In the genomic region with DNA sequence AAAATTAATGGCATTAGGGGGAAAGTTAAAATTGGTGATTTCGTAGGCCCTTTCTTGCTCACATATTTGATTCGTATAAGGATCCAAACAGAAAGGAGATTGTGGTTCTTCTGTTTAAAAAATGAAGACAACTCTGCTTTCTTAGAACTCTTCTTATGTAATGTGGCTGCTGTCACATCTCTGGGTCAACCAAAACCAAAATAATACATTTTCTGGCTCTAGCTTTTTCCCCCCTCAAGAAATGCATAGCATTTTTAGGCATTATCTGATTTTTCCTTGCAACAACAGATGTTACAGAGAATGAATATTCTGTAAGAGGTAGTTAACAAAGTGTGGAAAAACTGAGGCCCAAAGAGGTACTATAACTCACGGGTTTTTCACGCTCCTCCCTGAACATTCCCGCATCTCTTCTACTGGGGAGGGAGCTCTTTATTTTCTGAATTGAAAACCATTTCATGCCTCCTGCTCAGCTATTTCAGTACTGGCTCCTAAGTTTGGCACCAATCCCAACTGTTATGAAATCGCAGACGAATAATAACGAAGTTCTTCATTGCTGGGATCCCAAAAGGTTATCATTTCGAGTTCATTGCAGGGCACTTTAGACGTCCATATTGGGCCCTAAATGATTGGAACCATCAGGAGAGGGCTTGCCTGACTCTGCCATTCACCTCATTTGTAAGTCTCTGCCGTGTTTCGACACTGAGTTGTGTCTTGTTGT, we compare ENCODE assay signal across 1 cellular context.
TF ChIP-seq lines count a peak whose summit lies in the region.

No MANE protein-coding gene starts in this region.

TF ChIP-seq in GM23338, 12 proteins besides CTCF, POLR2A, EP300 and RAD21:
- TF ChIP-seq, protein P1, sequence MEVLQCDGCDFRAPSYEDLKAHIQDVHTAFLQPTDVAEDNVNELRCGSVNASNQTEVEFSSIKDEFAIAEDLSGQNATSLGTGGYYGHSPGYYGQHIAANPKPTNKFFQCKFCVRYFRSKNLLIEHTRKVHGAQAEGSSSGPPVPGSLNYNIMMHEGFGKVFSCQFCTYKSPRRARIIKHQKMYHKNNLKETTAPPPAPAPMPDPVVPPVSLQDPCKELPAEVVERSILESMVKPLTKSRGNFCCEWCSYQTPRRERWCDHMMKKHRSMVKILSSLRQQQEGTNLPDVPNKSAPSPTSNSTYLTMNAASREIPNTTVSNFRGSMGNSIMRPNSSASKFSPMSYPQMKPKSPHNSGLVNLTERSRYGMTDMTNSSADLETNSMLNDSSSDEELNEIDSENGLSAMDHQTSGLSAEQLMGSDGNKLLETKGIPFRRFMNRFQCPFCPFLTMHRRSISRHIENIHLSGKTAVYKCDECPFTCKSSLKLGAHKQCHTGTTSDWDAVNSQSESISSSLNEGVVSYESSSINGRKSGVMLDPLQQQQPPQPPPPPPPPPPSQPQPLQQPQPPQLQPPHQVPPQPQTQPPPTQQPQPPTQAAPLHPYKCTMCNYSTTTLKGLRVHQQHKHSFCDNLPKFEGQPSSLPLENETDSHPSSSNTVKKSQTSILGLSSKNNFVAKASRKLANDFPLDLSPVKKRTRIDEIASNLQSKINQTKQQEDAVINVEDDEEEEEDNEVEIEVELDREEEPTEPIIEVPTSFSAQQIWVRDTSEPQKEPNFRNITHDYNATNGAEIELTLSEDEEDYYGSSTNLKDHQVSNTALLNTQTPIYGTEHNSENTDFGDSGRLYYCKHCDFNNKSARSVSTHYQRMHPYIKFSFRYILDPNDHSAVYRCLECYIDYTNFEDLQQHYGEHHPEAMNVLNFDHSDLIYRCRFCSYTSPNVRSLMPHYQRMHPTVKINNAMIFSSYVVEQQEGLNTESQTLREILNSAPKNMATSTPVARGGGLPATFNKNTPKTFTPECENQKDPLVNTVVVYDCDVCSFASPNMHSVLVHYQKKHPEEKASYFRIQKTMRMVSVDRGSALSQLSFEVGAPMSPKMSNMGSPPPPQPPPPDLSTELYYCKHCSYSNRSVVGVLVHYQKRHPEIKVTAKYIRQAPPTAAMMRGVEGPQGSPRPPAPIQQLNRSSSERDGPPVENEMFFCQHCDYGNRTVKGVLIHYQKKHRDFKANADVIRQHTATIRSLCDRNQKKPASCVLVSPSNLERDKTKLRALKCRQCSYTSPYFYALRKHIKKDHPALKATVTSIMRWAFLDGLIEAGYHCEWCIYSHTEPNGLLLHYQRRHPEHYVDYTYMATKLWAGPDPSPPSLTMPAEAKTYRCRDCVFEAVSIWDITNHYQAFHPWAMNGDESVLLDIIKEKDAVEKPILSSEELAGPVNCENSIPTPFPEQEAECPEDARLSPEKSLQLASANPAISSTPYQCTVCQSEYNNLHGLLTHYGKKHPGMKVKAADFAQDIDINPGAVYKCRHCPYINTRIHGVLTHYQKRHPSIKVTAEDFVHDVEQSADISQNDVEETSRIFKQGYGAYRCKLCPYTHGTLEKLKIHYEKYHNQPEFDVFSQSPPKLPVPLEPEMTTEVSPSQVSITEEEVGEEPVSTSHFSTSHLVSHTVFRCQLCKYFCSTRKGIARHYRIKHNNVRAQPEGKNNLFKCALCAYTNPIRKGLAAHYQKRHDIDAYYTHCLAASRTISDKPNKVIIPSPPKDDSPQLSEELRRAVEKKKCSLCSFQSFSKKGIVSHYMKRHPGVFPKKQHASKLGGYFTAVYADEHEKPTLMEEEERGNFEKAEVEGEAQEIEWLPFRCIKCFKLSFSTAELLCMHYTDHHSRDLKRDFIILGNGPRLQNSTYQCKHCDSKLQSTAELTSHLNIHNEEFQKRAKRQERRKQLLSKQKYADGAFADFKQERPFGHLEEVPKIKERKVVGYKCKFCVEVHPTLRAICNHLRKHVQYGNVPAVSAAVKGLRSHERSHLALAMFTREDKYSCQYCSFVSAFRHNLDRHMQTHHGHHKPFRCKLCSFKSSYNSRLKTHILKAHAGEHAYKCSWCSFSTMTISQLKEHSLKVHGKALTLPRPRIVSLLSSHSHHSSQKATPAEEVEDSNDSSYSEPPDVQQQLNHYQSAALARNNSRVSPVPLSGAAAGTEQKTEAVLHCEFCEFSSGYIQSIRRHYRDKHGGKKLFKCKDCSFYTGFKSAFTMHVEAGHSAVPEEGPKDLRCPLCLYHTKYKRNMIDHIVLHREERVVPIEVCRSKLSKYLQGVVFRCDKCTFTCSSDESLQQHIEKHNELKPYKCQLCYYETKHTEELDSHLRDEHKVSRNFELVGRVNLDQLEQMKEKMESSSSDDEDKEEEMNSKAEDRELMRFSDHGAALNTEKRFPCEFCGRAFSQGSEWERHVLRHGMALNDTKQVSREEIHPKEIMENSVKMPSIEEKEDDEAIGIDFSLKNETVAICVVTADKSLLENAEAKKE (CRISPR knock-in tag; IDR thresholded peaks at IDR 0.05): no peak
